Comparison of ENCODE assay signal across 14 cellular contexts in genomic region chr14:54261283-54261682, GRCh38.
"Had no signal": no experiment of that assay in that cellular context is flagged by ENCODE, and none has a peak within 500 bp of the region (broad histone marks: within the 10 kb centered on the region; RNA-seq: fewer than 3 reads in every experiment).

No MANE protein-coding gene starts in this region.

- H3K4me3 Mint-ChIP-seq: activated CD4-positive, alpha-beta T cell treated with anti-CD3 and anti-CD28 coated beads, Interleukin-2, amount 10 ng/mL, durations not matched to agents 7 days and 5 days; immature natural killer cell; natural killer cell treated with Interleukin-12 subunit alpha and Interleukin-12 subunit beta and Interleukin-15 and Interleukin-18, amount 100 ng/mL, for 72 hours; stimulated activated naive CD8-positive, alpha-beta T cell treated with anti-CD3 and anti-CD28 coated beads, Interleukin-15, amount 100 ng/mL, for 72 hours; T-helper 2 cell treated with Interferon-gamma antibody and Interleukin-4, amounts not matched to agents 5 μg/mL and 100 μg/mL, for 36 hours; type B pancreatic cell had no signal

- H3K36me3 Mint-ChIP-seq: immature natural killer cell; natural killer cell treated with Interleukin-12 subunit alpha and Interleukin-12 subunit beta and Interleukin-15 and Interleukin-18, amount 100 ng/mL, for 72 hours; type B pancreatic cell had no signal

- H3K4me1 Mint-ChIP-seq: activated CD4-positive, alpha-beta T cell treated with anti-CD3 and anti-CD28 coated beads, Interleukin-2, amount 10 ng/mL, durations not matched to agents 7 days and 5 days; immature natural killer cell; stimulated activated naive CD8-positive, alpha-beta T cell treated with anti-CD3 and anti-CD28 coated beads, Interleukin-15, amount 100 ng/mL, for 72 hours had no signal

- H3K9me3 Mint-ChIP-seq: activated CD4-positive, alpha-beta T cell treated with anti-CD3 and anti-CD28 coated beads, Interleukin-2, amount 10 ng/mL, durations not matched to agents 7 days and 5 days; natural killer cell treated with Interleukin-12 subunit alpha and Interleukin-12 subunit beta and Interleukin-15 and Interleukin-18, amount 100 ng/mL, for 72 hours; stimulated activated naive CD8-positive, alpha-beta T cell treated with anti-CD3 and anti-CD28 coated beads, Interleukin-15, amount 100 ng/mL, for 72 hours; T-helper 2 cell treated with Interferon-gamma antibody and Interleukin-4, amounts not matched to agents 5 μg/mL and 100 μg/mL, for 36 hours; type B pancreatic cell had no signal

- H3K4me3 ChIP-seq: ovary, sigmoid colon, spleen had no signal

- H3K27me3 Mint-ChIP-seq: type B pancreatic cell had no signal

- H3K27ac Mint-ChIP-seq: activated CD4-positive, alpha-beta T cell treated with anti-CD3 and anti-CD28 coated beads, Interleukin-2, amount 10 ng/mL, durations not matched to agents 7 days and 5 days; immature natural killer cell; natural killer cell treated with Interleukin-12 subunit alpha and Interleukin-12 subunit beta and Interleukin-15 and Interleukin-18, amount 100 ng/mL, for 72 hours; stimulated activated naive CD8-positive, alpha-beta T cell treated with anti-CD3 and anti-CD28 coated beads, Interleukin-15, amount 100 ng/mL, for 72 hours; T-helper 2 cell treated with Interferon-gamma antibody and Interleukin-4, amounts not matched to agents 5 μg/mL and 100 μg/mL, for 36 hours; type B pancreatic cell had no signal

- DNase-seq: activated CD4-positive, alpha-beta T cell treated with anti-CD3 and anti-CD28 coated beads, Interleukin-2, amount 10 ng/mL, durations not matched to agents 7 days and 5 days; activated CD4-positive, CD25-positive, alpha-beta regulatory T cell; activated naive CD4-positive, alpha-beta T cell; aorta; immature natural killer cell; ovary; sigmoid colon; spleen; stimulated activated naive CD8-positive, alpha-beta T cell treated with anti-CD3 and anti-CD28 coated beads, Interleukin-15, amount 100 ng/mL, for 72 hours; SW 1271 had no signal

- ATAC-seq: esophagus mucosa; natural killer cell treated with Interleukin-12 subunit alpha and Interleukin-12 subunit beta and Interleukin-15 and Interleukin-18, amount 100 ng/mL, for 72 hours; stimulated activated naive CD8-positive, alpha-beta T cell treated with anti-CD3 and anti-CD28 coated beads, Interleukin-15, amount 100 ng/mL, for 72 hours had no signal
